ENCODE assay signal across 1 cellular context in the genomic region with DNA sequence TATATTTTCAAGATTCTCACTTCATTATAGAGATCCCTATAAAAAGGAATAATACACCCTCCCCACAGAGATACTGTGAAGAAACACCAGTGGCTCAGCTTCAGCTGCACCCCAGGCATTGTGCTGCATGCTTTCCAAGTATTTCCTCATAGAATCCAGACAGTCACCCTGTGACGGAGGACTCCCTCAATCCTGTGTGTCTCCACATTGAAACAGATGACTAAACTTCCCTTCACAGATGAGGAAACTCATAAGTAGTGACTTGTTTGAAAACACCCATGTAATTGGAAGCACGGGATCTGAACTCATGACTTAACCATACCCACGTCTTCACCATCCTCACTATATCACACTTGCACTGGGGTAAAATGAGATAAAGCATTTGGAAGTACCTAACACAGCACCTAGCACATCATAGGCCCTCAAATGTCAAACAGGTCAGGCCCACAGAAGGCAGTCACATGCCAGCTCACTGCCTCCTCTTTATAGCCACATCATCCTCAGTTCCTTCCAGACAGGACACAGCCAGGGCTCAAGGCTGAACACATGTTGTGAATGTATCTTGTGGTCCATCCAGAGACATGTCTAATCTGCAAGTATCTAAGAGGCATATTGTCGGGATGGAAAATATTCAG.
TF ChIP-seq lines count a peak whose summit lies in the region.

No MANE protein-coding gene starts in this region.

TF ChIP-seq in IMR-90, 13 proteins besides CTCF, POLR2A, EP300 and RAD21:
- TF ChIP-seq RCOR1 (IDR thresholded peaks at IDR 0.05; ENCODE audit: insufficient replicate concordance, low read length), result no peak
- no peak; the same call in 1 of the 2 replicates for TF ChIP-seq NFE2L2 (IDR thresholded peaks at IDR 0.05; ENCODE audit: low read depth, low read length)
- TF ChIP-seq FOS (IDR thresholded peaks at IDR 0.05; ENCODE audit: low read depth, low read length), result peak; percentile 64
- peak; percentile 87 for TF ChIP-seq CEBPB (IDR thresholded peaks at IDR 0.05; ENCODE audit: low read depth, low read length)
- TF ChIP-seq CHD1 (IDR thresholded peaks at IDR 0.05; ENCODE audit: low read depth, low read length), result no peak
- peak; percentile 89 for TF ChIP-seq BHLHE40 (IDR thresholded peaks at IDR 0.05; ENCODE audit: low read depth, low read length)
